26 cellular contexts compared by ENCODE assay signal in the genomic region with DNA sequence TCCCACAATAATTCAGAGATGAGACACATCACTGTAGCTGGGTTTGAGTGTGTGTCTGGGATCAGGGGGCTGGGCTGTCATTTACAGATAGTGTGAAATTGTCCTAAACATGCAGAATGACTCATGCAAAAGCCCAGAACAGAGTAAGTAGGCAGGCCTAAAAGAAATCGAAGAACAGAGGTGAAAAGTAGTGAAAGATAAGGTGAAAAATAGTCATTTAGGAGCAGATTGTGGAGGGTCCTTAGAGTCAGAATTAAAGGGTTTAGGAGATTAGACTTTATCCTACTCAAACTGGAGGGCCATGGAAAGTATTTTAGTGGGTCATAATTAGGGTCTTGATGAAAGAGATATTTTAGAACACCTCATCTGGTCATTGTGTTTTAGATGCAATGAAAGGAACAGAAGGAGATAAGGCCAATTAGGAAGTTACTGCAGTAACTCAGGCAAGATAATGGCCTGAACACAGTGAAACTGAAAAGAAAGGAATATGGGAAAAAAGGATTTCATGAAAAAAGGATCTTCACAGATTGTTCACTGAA. TPM values are rescaled to one million over a fixed set of nuclear protein-coding genes. Genes with fewer than 3 reads are reported as not detected.
A peak's percentile ranks its signal among the peaks of the same experiment; 100 is the strongest.
DNase-seq lines count a peak whose midpoint lies in the region; ATAC-seq and TF ChIP-seq lines count a peak whose summit lies in the region.
"Had no signal": no experiment of that assay in that cellular context is flagged by ENCODE, and none has a peak within 500 bp of the region (broad histone marks: within the 10 kb centered on the region; RNA-seq: fewer than 3 reads in every experiment).

No MANE protein-coding gene starts in this region.

- H3K36me3 Mint-ChIP-seq in MCF 10A (ENCODE audit: insufficient read depth, unreplicated experiment): peaks cover 14% of the 10 kb centered on the region
- no peaks in the 10 kb centered on the region for H3K36me3 Mint-ChIP-seq in glutamatergic neuron (ENCODE audit: unreplicated experiment)
- H3K36me3 Mint-ChIP-seq in CD4-positive, alpha-beta T cell (ENCODE audit: low read depth): no peaks in the 10 kb centered on the region
- H3K36me3 Mint-ChIP-seq: activated naive CD4-positive, alpha-beta T cell treated with anti-CD3 and anti-CD28 coated beads, Interleukin-2, amount 50 U/mL, for 72 hours; type B pancreatic cell had no signal

- BruUV-seq in MCF 10A (replicated peaks; lab: Mats Ljungman, UMichigan): no TSS peak

- no peaks in the 10 kb centered on the region for H3K36me3 ChIP-seq in breast epithelium
- H3K36me3 ChIP-seq: heart left ventricle, SJCRH30 had no signal

- no peak overlapping the region for H3K27ac ChIP-seq in breast epithelium
- no peak overlapping the region for H3K27ac ChIP-seq in CD4-positive, alpha-beta T cell (ENCODE audit: low read depth, low read length)
- H3K27ac ChIP-seq: dorsolateral prefrontal cortex, heart left ventricle, HL-60, psoas muscle, SJCRH30 had no signal

- no peak for ATAC-seq in CD4-positive, alpha-beta T cell (ENCODE audit: poor library complexity)
- ATAC-seq in GM18868 (IDR thresholded peaks at IDR 0.05; ENCODE audit: unreplicated experiment): no peak
- ATAC-seq in GM19035 (IDR thresholded peaks at IDR 0.05; ENCODE audit: unreplicated experiment): no peak
- ATAC-seq: activated T-helper 17 cell treated with anti-CD3 and anti-CD28 coated beads, Interleukin-2, amount 50 U/mL, for 72 hours; heart left ventricle; left cardiac atrium; psoas muscle had no signal

- TF ChIP-seq CTCF in MCF 10A (IDR thresholded peaks at IDR 0.05; ENCODE audit: unreplicated experiment) (no peak), breast epithelium (IDR thresholded peaks at IDR 0.05) (no peak), glutamatergic neuron (IDR thresholded peaks at IDR 0.05; ENCODE audit: partially characterized antibody, unreplicated experiment) (no peak)
- TF ChIP-seq CTCF in CD4-positive, alpha-beta T cell (IDR thresholded peaks at IDR 0.05): no peak

- H3K27ac Mint-ChIP-seq in MCF 10A (ENCODE audit: low read depth, unreplicated experiment) (no peak overlapping the region), glutamatergic neuron (ENCODE audit: unreplicated experiment) (peak overlapping the region; percentile 12)
- no peak overlapping the region for H3K27ac Mint-ChIP-seq in CD4-positive, alpha-beta T cell
- H3K27ac Mint-ChIP-seq: activated CD4-positive, alpha-beta T cell treated with anti-CD3 and anti-CD28 coated beads, Interleukin-2, amount 10 ng/mL, durations not matched to agents 24 days and 14 days; activated naive CD4-positive, alpha-beta T cell treated with anti-CD3 and anti-CD28 coated beads, Interleukin-2, amount 50 U/mL, for 72 hours; activated T-helper 17 cell treated with anti-CD3 and anti-CD28 coated beads, Interleukin-2, amount 50 U/mL, for 72 hours; T-helper 1 cell treated with Interleukin-12 subunit alpha and Interleukin-12 subunit beta and Interleukin-4 antibody, amounts not matched to agents 30 μg/mL and 1 μg/mL, for 36 hours; type B pancreatic cell had no signal

- peaks cover 21% of the 10 kb centered on the region for H3K4me1 Mint-ChIP-seq in MCF 10A (ENCODE audit: insufficient read depth, unreplicated experiment)
- peaks cover 21% of the 10 kb centered on the region for H3K4me1 Mint-ChIP-seq in glutamatergic neuron (ENCODE audit: low read depth, unreplicated experiment)
- H3K4me1 Mint-ChIP-seq in CD4-positive, alpha-beta T cell (ENCODE audit: low read depth): no peaks in the 10 kb centered on the region
- H3K4me1 Mint-ChIP-seq: activated CD4-positive, alpha-beta T cell treated with anti-CD3 and anti-CD28 coated beads, Interleukin-2, amount 10 ng/mL, durations not matched to agents 24 days and 14 days; activated T-helper 17 cell treated with anti-CD3 and anti-CD28 coated beads, Interleukin-2, amount 50 U/mL, for 72 hours had no signal

- DNase-seq in MCF 10A (ENCODE audit: unreplicated experiment): peak; percentile 17
- no peak for DNase-seq in breast epithelium (ENCODE audit: low spot score in 2 of 2)
- DNase-seq in OCI-M1 (lab: John Stamatoyannopoulos, UW): peak; percentile 45
- DNase-seq in glutamatergic neuron: no peak
- no peak for DNase-seq in CD4-positive, alpha-beta T cell
- no peak for DNase-seq in RKO (ENCODE audit: low spot score)
- DNase-seq: activated CD4-positive, alpha-beta T cell treated with anti-CD3 and anti-CD28 coated beads, Interleukin-2, amount 10 ng/mL, durations not matched to agents 24 days and 14 days; anterior cingulate cortex; dorsolateral prefrontal cortex; GDM1; heart left ventricle; left cardiac atrium; mammary epithelial cell; NCI-H1105; NCI-H1930; NCI-H226; nucleus accumbens; psoas muscle; SJCRH30 had no signal

- H3K9me3 ChIP-seq in breast epithelium: no peaks in the 10 kb centered on the region
- no peaks in the 10 kb centered on the region for H3K9me3 ChIP-seq in CD4-positive, alpha-beta T cell (ENCODE audit: control insufficient read depth, low read length)
- H3K9me3 ChIP-seq: psoas muscle, SJCRH30 had no signal

- H3K4me3 ChIP-seq in breast epithelium: no peak overlapping the region
- H3K4me3 ChIP-seq: dorsolateral prefrontal cortex, heart left ventricle, psoas muscle, SJCRH30 had no signal

- no peak for TF ChIP-seq POLR2A in breast epithelium (IDR thresholded peaks at IDR 0.05)

- no peaks in the 10 kb centered on the region for H3K9me3 Mint-ChIP-seq in MCF 10A (ENCODE audit: unreplicated experiment)
- peaks cover 2% of the 10 kb centered on the region for H3K9me3 Mint-ChIP-seq in glutamatergic neuron (ENCODE audit: unreplicated experiment)
- H3K9me3 Mint-ChIP-seq in CD4-positive, alpha-beta T cell: no peaks in the 10 kb centered on the region
- H3K9me3 Mint-ChIP-seq: activated CD4-positive, alpha-beta T cell treated with anti-CD3 and anti-CD28 coated beads, Interleukin-2, amount 10 ng/mL, durations not matched to agents 24 days and 14 days; activated naive CD4-positive, alpha-beta T cell treated with anti-CD3 and anti-CD28 coated beads, Interleukin-2, amount 50 U/mL, for 72 hours; activated T-helper 17 cell treated with anti-CD3 and anti-CD28 coated beads, Interleukin-2, amount 50 U/mL, for 72 hours; T-helper 1 cell treated with Interleukin-12 subunit alpha and Interleukin-12 subunit beta and Interleukin-4 antibody, amounts not matched to agents 30 μg/mL and 1 μg/mL, for 36 hours; type B pancreatic cell had no signal

- intact Hi-C loops in MCF 10A (cut with micrococcal nuclease) (no loop called here), breast epithelium (cut with DNase I; ENCODE audit: low total_unique reads) (no loop called here)
- intact Hi-C loops in CD4-positive, alpha-beta T cell (cut with DNase I, micrococcal nuclease): no loop called here

- H3K4me3 Mint-ChIP-seq in MCF 10A (ENCODE audit: unreplicated experiment) (no peak overlapping the region), glutamatergic neuron (ENCODE audit: unreplicated experiment) (no peak overlapping the region)
- H3K4me3 Mint-ChIP-seq in CD4-positive, alpha-beta T cell: no peak overlapping the region
- H3K4me3 Mint-ChIP-seq: activated CD4-positive, alpha-beta T cell treated with anti-CD3 and anti-CD28 coated beads, Interleukin-2, amount 10 ng/mL, durations not matched to agents 24 days and 14 days; activated T-helper 17 cell treated with anti-CD3 and anti-CD28 coated beads, Interleukin-2, amount 50 U/mL, for 72 hours; T-helper 1 cell treated with Interleukin-12 subunit alpha and Interleukin-12 subunit beta and Interleukin-4 antibody, amounts not matched to agents 30 μg/mL and 1 μg/mL, for 36 hours had no signal

- CTCF ChIA-PET in MCF 10A (lab: Yijun Ruan, JAX): no interaction called here
- CTCF ChIA-PET in CD4-positive, alpha-beta T cell (lab: Charles Lee): no interaction called here

- no peaks in the 10 kb centered on the region for H3K27me3 ChIP-seq in breast epithelium
- H3K27me3 ChIP-seq in CD4-positive, alpha-beta T cell (ENCODE audit: control insufficient read depth, insufficient read depth, low read length): no peaks in the 10 kb centered on the region
- H3K27me3 ChIP-seq: dorsolateral prefrontal cortex, heart left ventricle, SJCRH30 had no signal

- no peaks in the 10 kb centered on the region for H3K27me3 Mint-ChIP-seq in MCF 10A (ENCODE audit: insufficient read depth, unreplicated experiment)
- H3K27me3 Mint-ChIP-seq in glutamatergic neuron (ENCODE audit: unreplicated experiment): no peaks in the 10 kb centered on the region
- no peaks in the 10 kb centered on the region for H3K27me3 Mint-ChIP-seq in CD4-positive, alpha-beta T cell
- H3K27me3 Mint-ChIP-seq: activated CD4-positive, alpha-beta T cell treated with anti-CD3 and anti-CD28 coated beads, Interleukin-2, amount 10 ng/mL, durations not matched to agents 24 days and 14 days; type B pancreatic cell had no signal

- no peaks in the 10 kb centered on the region for H3K4me1 ChIP-seq in breast epithelium
- H3K4me1 ChIP-seq: psoas muscle, SJCRH30 had no signal

- POLR2A ChIA-PET in MCF 10A (lab: Yijun Ruan, JAX): no interaction called here
- POLR2A ChIA-PET in CD4-positive, alpha-beta T cell (lab: Charles Lee): no interaction called here

RNA-seq across cellular contexts. Expression of a gene that starts 58.3 kb away (rescaled TPM):
- total RNA-seq in MCF 10A (2022): 30.6 and 44.3 TPM in 2 replicates
- total RNA-seq in breast epithelium: 100 to 1,000 TPM in 1 of 3 donors, 10 to 100 TPM in 1, 1 to 10 TPM in 1; 3.8 to 313 (median 85.2) TPM
- total RNA-seq in glutamatergic neuron (ENCODE audit: unreplicated experiment): 0.74 TPM
- under 1 TPM; 0.17 to 0.22 TPM for total RNA-seq in CD4-positive, alpha-beta T cell
- total RNA-seq: activated T-helper 17 cell treated with anti-CD3 and anti-CD28 coated beads, Interleukin-2, amount 50 U/mL, for 72 hours had no signal

Comparison
In these comparisons a context has a peak if more than half of its experiments do, and no peak if none do; other contexts are left out.
1. DNase-seq: peak in MCF 10A (single experiment) and OCI-M1 (single experiment); none in breast epithelium (0 of 2), glutamatergic neuron (single experiment), CD4-positive, alpha-beta T cell (0 of 10) and RKO (single experiment).